ENCODE assay signal across 1 cellular context in the genomic region with DNA sequence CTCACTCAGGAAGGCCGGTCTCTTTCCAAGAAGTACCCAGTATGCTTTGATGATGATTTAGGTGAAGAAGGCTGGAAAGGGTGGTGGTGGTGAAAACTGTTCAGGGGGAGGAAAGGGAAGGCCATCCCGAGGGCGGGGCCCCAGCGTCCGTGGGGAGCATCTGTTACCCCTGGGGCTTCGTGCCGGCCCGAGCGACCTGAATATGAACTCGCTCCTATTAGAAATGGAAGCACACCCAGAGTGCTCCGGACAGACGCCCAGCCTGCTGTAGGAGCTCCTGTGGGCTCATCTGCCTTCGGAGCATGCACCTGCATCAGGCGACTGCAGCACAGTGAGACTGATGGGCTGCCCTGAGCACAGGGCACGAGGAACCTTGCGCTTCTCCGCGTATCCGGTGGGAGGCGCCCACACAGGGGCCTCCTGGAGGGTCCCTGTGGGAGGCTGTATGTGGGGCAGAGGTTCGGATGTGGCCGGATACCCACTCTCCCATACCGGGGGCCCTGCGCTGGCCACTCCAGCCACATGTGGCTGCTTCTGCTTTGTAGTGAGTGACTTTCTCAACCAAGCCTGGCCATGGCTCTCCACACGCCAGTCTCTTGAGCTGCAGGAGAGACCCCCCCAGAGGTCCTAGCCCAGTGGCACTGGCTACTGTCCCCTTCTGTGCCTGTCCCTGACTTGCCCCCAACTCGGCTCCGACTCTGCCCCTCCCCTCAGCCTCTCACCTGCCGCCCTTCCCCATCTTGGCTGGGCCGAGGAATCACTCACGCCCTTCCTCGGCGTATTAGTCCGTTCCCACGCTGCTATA.
TF ChIP-seq lines count a peak whose summit lies in the region.

No MANE protein-coding gene starts in this region.

TF ChIP-seq in WTC11, 78 proteins besides CTCF, POLR2A, EP300 and RAD21 (continued from another document):
- TF ChIP-seq, protein P1, sequence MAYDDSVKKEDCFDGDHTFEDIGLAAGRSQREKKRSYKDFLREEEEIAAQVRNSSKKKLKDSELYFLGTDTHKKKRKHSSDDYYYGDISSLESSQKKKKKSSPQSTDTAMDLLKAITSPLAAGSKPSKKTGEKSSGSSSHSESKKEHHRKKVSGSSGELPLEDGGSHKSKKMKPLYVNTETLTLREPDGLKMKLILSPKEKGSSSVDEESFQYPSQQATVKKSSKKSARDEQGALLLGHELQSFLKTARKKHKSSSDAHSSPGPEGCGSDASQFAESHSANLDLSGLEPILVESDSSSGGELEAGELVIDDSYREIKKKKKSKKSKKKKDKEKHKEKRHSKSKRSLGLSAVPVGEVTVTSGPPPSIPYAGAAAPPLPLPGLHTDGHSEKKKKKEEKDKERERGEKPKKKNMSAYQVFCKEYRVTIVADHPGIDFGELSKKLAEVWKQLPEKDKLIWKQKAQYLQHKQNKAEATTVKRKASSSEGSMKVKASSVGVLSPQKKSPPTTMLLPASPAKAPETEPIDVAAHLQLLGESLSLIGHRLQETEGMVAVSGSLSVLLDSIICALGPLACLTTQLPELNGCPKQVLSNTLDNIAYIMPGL (CRISPR knock-in tag; IDR thresholded peaks at IDR 0.05), result no peak
- TF ChIP-seq, protein P2, sequence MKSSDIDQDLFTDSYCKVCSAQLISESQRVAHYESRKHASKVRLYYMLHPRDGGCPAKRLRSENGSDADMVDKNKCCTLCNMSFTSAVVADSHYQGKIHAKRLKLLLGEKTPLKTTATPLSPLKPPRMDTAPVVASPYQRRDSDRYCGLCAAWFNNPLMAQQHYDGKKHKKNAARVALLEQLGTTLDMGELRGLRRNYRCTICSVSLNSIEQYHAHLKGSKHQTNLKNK (CRISPR knock-in tag; IDR thresholded peaks at IDR 0.05), result no peak
TF ChIP-seq in WTC11: peak in this region for 0.
